ENCODE assay signal across 8 cellular contexts in genomic region chr21:44869860-44870747, GRCh38. TPM values are rescaled to one million over a fixed set of nuclear protein-coding genes. Genes with fewer than 3 reads are reported as not detected.
A peak's percentile ranks its signal among the peaks of the same experiment; 100 is the strongest.
DNase-seq lines count a peak whose midpoint lies in the region; ATAC-seq, FAIRE-seq and TF ChIP-seq lines count a peak whose summit lies in the region.

No MANE protein-coding gene starts in this region.

- POLR2A ChIA-PET in WTC11 (lab: Charles Lee), result no interaction called here

- H3K27me3 Mint-ChIP-seq in WTC11 (ENCODE audit: low read depth), result peaks cover 10% of the 10 kb centered on the region

- H3K27ac Mint-ChIP-seq in WTC11, result peak overlapping the region; percentile 80; the same call in 1 of the 2 replicates

- peaks cover 3% of the 10 kb centered on the region for H3K36me3 Mint-ChIP-seq in WTC11

- peak overlapping the region; percentile 29 for H3K4me3 ChIP-seq in HFF-Myc (replicated peaks; ENCODE audit: low read depth, low read length)
- H3K4me3 ChIP-seq in fibroblast of villous mesenchyme (ENCODE audit: low read depth, low read length), result peak overlapping the region; percentile 87

- no peak for TF ChIP-seq CTCF in HFF-Myc (IDR thresholded peaks at IDR 0.05; ENCODE audit: low read depth, low read length, missing control alignments)
- TF ChIP-seq CTCF in WTC11 (IDR thresholded peaks at IDR 0.05), result no peak
- no peak for TF ChIP-seq CTCF in fibroblast of villous mesenchyme (IDR thresholded peaks at IDR 0.05; ENCODE audit: insufficient read depth, low read depth, low read length)

- CTCF ChIA-PET in WTC11 (lab: Charles Lee), result no interaction called here

- DNase-seq in HFF-Myc (ENCODE audit: extremely low read depth, low read depth) (peak; percentile 77), WTC11 (ENCODE audit: low spot score) (no peak), fibroblast of villous mesenchyme (ENCODE audit: low read depth) (peak; percentile 98), renal cortical epithelial cell (ENCODE audit: low read depth) (peak; percentile 95), UCSD-AML1 (lab: John Stamatoyannopoulos, UW; ENCODE audit: unreplicated experiment) (no peak), GM19239 (ENCODE audit: insufficient read length, low spot score) (no peak), NCI-H2081 (lab: John Stamatoyannopoulos, UW) (no peak), NCI-H2227 treated with DMSO at 0.1 percent for 48 hours (lab: John Stamatoyannopoulos, UW) (no peak)

- H3K4me1 Mint-ChIP-seq in WTC11, result peaks cover 55% of the 10 kb centered on the region

- no peak for ATAC-seq in WTC11

- H3K9me3 Mint-ChIP-seq in WTC11, result no peaks in the 10 kb centered on the region

- FAIRE-seq in GM19239 (lab: Jason Lieb, UNC), result no peak

- no peak overlapping the region for H3K4me3 Mint-ChIP-seq in WTC11

TF ChIP-seq in WTC11, 78 proteins besides CTCF, POLR2A, EP300 and RAD21:
- TF ChIP-seq PREB (CRISPR knock-in tag; IDR thresholded peaks at IDR 0.05; ENCODE audit: borderline replicate concordance), result no peak
- TF ChIP-seq ZNF138 (CRISPR knock-in tag; conservative IDR thresholded peaks at IDR 0.05), result no peak
- TF ChIP-seq NFE2L1 (CRISPR knock-in tag; IDR thresholded peaks at IDR 0.05), result no peak
- TF ChIP-seq ATF6 (CRISPR knock-in tag; IDR thresholded peaks at IDR 0.05), result no peak

RNA-seq across cellular contexts. Expression of gene PTTG1IP, which starts 3.4 kb away (rescaled TPM):
- 96.0 to 117 TPM (median 112 TPM) in 3 replicates for total RNA-seq in WTC11 (2021)
- total RNA-seq in fibroblast of villous mesenchyme, result 201 and 245 TPM in 2 replicates
- 617 and 707 TPM in 2 replicates for total RNA-seq in renal cortical epithelial cell

RNA-seq across cellular contexts. Expression of gene ITGB2, which starts 50.6 kb away (rescaled TPM):
- total RNA-seq in WTC11 (2021), result 1.0 to 1.5 TPM (median 1.5 TPM) in 3 replicates
- under 0.01 and 0.43 TPM in 2 replicates for total RNA-seq in fibroblast of villous mesenchyme
- 6.1 and 8.8 TPM in 2 replicates for total RNA-seq in renal cortical epithelial cell

RNA-seq across cellular contexts. Expression of gene SUMO3, which starts 52.2 kb away (rescaled TPM):
- total RNA-seq in WTC11 (2021), result 81.7 to 86.3 TPM (median 85.4 TPM) in 3 replicates
- 81.5 and 102 TPM in 2 replicates for total RNA-seq in fibroblast of villous mesenchyme
- total RNA-seq in renal cortical epithelial cell, result 72.8 and 74.5 TPM in 2 replicates

Comparison
In these comparisons a context has a peak if more than half of its experiments do, and no peak if none do; other contexts are left out.
1. DNase-seq: peak in HFF-Myc (single experiment), fibroblast of villous mesenchyme (single experiment) and renal cortical epithelial cell (single experiment); none in WTC11 (single experiment), UCSD-AML1 (single experiment), GM19239 (single experiment), NCI-H2081 (0 of 2) and NCI-H2227 treated with DMSO at 0.1 percent for 48 hours (single experiment).